Comparison of ENCODE assay signal across 12 cellular contexts in genomic region chr5:178301641-178302040, GRCh38.
"Had no signal": no experiment of that assay in that cellular context is flagged by ENCODE, and none has a peak within 500 bp of the region (broad histone marks: within the 10 kb centered on the region; RNA-seq: fewer than 3 reads in every experiment).

No MANE protein-coding gene starts in this region.

- H3K4me3 ChIP-seq: lung, SK-N-MC had no signal

- DNase-seq: activated CD4-positive, alpha-beta T cell treated with anti-CD3 and anti-CD28 coated beads for 1 hour; activated CD4-positive, alpha-beta T cell treated with anti-CD3 and anti-CD28 coated beads, Interleukin-2, amount 50 U/mL, for 48 hours; amygdala; effector memory CD8-positive, alpha-beta T cell; foreskin melanocyte; midbrain; stimulated activated naive B cell treated with anti-CD40 and anti-IgM and Interleukin-4, amounts not matched to agents 10 μg/mL and 1 μg/mL and 100 μg/mL, for 72 hours; substantia nigra; T-helper 9 cell had no signal

- H3K27ac ChIP-seq: epithelial cell of prostate, SK-N-MC had no signal

- ATAC-seq: effector memory CD8-positive, alpha-beta T cell; stimulated activated naive B cell treated with anti-CD40 and anti-IgM and Interleukin-4, amounts not matched to agents 10 μg/mL and 1 μg/mL and 100 μg/mL, for 72 hours had no signal
